In genomic region chr2:196750977-196751631, GRCh38 we compare ENCODE assay signal across 8 cellular contexts. TPM values are rescaled to one million over a fixed set of nuclear protein-coding genes. Genes with fewer than 3 reads are reported as not detected.
DNase-seq lines count a peak whose midpoint lies in the region; ATAC-seq, FAIRE-seq and TF ChIP-seq lines count a peak whose summit lies in the region.

No MANE protein-coding gene starts in this region.

- intact Hi-C loops in Calu3 (cut with micrococcal nuclease; ENCODE audit: unreplicated experiment), result loop anchor here (10.0 kb wide), 3 partner anchors 166 to 456 kb away; no protein-coding TSS in a partner anchor
- intact Hi-C loops in activated T-helper 2 cell treated with anti-CD3 and anti-CD28 coated beads, Interferon-gamma antibody, Interleukin-2, Interleukin-4, amounts not matched to agents 10 μg/mL and 5 μg/mL and 100 μg/mL, durations not matched to agents 14 hours and 24 hours and 36 hours (cut with micrococcal nuclease), result loop anchor here (10.0 kb wide), 1 partner anchor 216 kb away; no protein-coding TSS in a partner anchor

- ATAC-seq in GM19438 (IDR thresholded peaks at IDR 0.05; ENCODE audit: low read depth, unreplicated experiment), result peak; percentile 95
- peak; percentile 92 for ATAC-seq in HG03460 (IDR thresholded peaks at IDR 0.05; ENCODE audit: unreplicated experiment)

- peak; percentile 74 for TF ChIP-seq CTCF in Calu3 (IDR thresholded peaks at IDR 0.05; ENCODE audit: unreplicated experiment)

- BruUV-seq in Calu3 (replicated peaks; lab: Mats Ljungman, UMichigan), result no TSS peak

- no peaks in the 10 kb centered on the region for H3K27me3 Mint-ChIP-seq in Calu3 (ENCODE audit: unreplicated experiment)
- H3K27me3 Mint-ChIP-seq in activated T-helper 2 cell treated with anti-CD3 and anti-CD28 coated beads, Interferon-gamma antibody, Interleukin-2, Interleukin-4, amounts not matched to agents 10 μg/mL and 5 μg/mL and 100 μg/mL, durations not matched to agents 14 hours and 24 hours and 36 hours (ENCODE audit: low read depth), result no peaks in the 10 kb centered on the region

- CTCF ChIA-PET in Calu3 (lab: Charles Lee), result interaction anchor here (0.7 to 1.5 kb wide), 2 partner anchors 9 to 21 kb away, joined by 4 to 6 read pairs; no protein-coding TSS in a partner anchor

- H3K4me3 Mint-ChIP-seq in Calu3 (ENCODE audit: low read depth, unreplicated experiment), result no peak overlapping the region
- no peak overlapping the region for H3K4me3 Mint-ChIP-seq in activated T-helper 2 cell treated with anti-CD3 and anti-CD28 coated beads, Interferon-gamma antibody, Interleukin-2, Interleukin-4, amounts not matched to agents 10 μg/mL and 5 μg/mL and 100 μg/mL, durations not matched to agents 14 hours and 24 hours and 36 hours (ENCODE audit: low read depth)

- no peak overlapping the region for H3K27ac Mint-ChIP-seq in Calu3 (ENCODE audit: unreplicated experiment)
- no peak overlapping the region for H3K27ac Mint-ChIP-seq in activated T-helper 2 cell treated with anti-CD3 and anti-CD28 coated beads, Interferon-gamma antibody, Interleukin-2, Interleukin-4, amounts not matched to agents 10 μg/mL and 5 μg/mL and 100 μg/mL, durations not matched to agents 14 hours and 24 hours and 36 hours

- H3K9me3 Mint-ChIP-seq in Calu3 (ENCODE audit: low read depth, unreplicated experiment), result peaks cover 20% of the 10 kb centered on the region
- peaks cover 22% of the 10 kb centered on the region for H3K9me3 Mint-ChIP-seq in activated T-helper 2 cell treated with anti-CD3 and anti-CD28 coated beads, Interferon-gamma antibody, Interleukin-2, Interleukin-4, amounts not matched to agents 10 μg/mL and 5 μg/mL and 100 μg/mL, durations not matched to agents 14 hours and 24 hours and 36 hours

- peak; percentile 58 for DNase-seq in Calu3
- peak; percentile 31 for DNase-seq in SHP77 (lab: John Stamatoyannopoulos, UW)
- peak; percentile 47 for DNase-seq in activated T-helper 2 cell treated with anti-CD3 and anti-CD28 coated beads, Interferon-gamma antibody, Interleukin-2, Interleukin-4, amounts not matched to agents 10 μg/mL and 5 μg/mL and 100 μg/mL, durations not matched to agents 14 hours and 24 hours and 36 hours (ENCODE audit: low spot score)
- DNase-seq in germinal center (ENCODE audit: low spot score), result peak; percentile 68
- peak; percentile 71 for DNase-seq in pons (ENCODE audit: low spot score)
- DNase-seq in urothelium cell line (ENCODE audit: low spot score), result peak; percentile 67

- no peaks in the 10 kb centered on the region for H3K36me3 Mint-ChIP-seq in Calu3 (ENCODE audit: insufficient read depth, unreplicated experiment)
- peaks cover 10% of the 10 kb centered on the region for H3K36me3 Mint-ChIP-seq in activated T-helper 2 cell treated with anti-CD3 and anti-CD28 coated beads, Interferon-gamma antibody, Interleukin-2, Interleukin-4, amounts not matched to agents 10 μg/mL and 5 μg/mL and 100 μg/mL, durations not matched to agents 14 hours and 24 hours and 36 hours (ENCODE audit: low read depth)

- no peak for FAIRE-seq in urothelium cell line (lab: Jason Lieb, UNC)

- H3K4me1 Mint-ChIP-seq in Calu3 (ENCODE audit: low read depth, unreplicated experiment), result no peaks in the 10 kb centered on the region
- peaks cover 15% of the 10 kb centered on the region for H3K4me1 Mint-ChIP-seq in activated T-helper 2 cell treated with anti-CD3 and anti-CD28 coated beads, Interferon-gamma antibody, Interleukin-2, Interleukin-4, amounts not matched to agents 10 μg/mL and 5 μg/mL and 100 μg/mL, durations not matched to agents 14 hours and 24 hours and 36 hours (ENCODE audit: low read depth)

RNA-seq across cellular contexts. Expression of gene GTF3C3, which starts 48.4 kb away (rescaled TPM):
- total RNA-seq in Calu3 (2022), result 63.5 and 70.2 TPM in 2 replicates
- 65.8 and 68.2 TPM in 2 replicates for total RNA-seq in activated T-helper 2 cell treated with anti-CD3 and anti-CD28 coated beads, Interferon-gamma antibody, Interleukin-2, Interleukin-4, amounts not matched to agents 10 μg/mL and 5 μg/mL and 100 μg/mL, durations not matched to agents 14 hours and 24 hours and 36 hours

RNA-seq across cellular contexts. Expression of gene C2orf66, which starts 58.1 kb away (rescaled TPM):
- total RNA-seq in Calu3 (2022), result 0.35 and 0.37 TPM in 2 replicates
- total RNA-seq in activated T-helper 2 cell treated with anti-CD3 and anti-CD28 coated beads, Interferon-gamma antibody, Interleukin-2, Interleukin-4, amounts not matched to agents 10 μg/mL and 5 μg/mL and 100 μg/mL, durations not matched to agents 14 hours and 24 hours and 36 hours, result 0.25 TPM in 2 replicates

Comparison
In these comparisons a context has a peak if more than half of its experiments do, and no peak if none do; other contexts are left out.
1. Peak in every context shown above with its lines: DNase-seq and ATAC-seq.